Comparison of ENCODE assay signal across 8 cellular contexts in the genomic region with DNA sequence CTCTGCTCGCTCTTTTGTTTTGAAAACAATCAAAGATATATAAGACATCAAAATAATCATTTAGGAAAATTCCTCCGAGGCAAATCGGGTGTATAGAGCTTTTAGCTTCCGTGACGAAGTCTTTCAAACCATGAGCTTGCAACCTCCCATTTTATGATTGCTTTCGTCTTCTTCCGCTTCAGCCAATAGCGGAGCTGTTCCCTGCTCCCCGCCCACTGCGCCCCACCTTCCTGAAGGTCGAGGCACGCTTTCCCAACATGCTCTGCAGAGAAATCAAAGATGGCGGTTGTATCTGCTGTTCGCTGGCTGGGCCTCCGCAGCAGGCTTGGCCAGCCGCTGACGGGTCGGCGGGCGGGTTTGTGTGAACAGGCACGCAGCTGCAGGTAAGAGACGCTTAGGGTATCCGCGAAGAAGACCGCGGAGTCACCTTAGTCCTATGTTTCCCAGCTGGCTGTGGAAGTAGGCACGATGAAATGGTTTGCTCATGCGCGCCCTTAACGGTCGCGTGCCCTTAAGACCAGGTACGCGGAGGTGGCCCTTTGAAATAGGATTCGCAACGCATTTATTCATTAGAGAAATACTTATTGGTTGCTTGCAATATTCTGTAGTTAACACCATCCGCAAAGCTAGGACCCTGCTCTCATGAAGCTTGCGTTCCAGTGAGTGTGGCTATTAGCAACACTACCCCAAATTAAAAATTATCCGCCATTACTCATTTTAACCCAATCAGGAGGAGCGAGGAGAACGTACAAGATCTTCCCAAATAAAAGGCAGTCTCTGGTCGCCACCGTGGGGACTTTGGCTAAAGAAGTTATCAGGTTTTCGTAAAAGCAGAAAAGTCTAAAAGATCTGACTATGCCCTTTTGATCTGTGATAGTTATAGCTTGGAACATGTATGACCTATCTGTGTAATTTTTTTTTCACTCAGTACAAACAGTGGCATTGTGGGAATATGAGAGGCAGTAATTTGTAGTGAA. TPM values are rescaled to one million over a fixed set of nuclear protein-coding genes. Genes with fewer than 3 reads are reported as not detected.
DNase-seq lines count a peak whose midpoint lies in the region; ATAC-seq and TF ChIP-seq lines count a peak whose summit lies in the region.

PTCD3 (plus strand) TSS at position 267 of the 977 bp plus-strand sequence; CDS start at position 280, 13 bp downstream.

- peaks cover 92% of the 10 kb centered on the region for H3K79me2 ChIP-seq in GM23338 (replicated peaks; ENCODE audit: insufficient read depth)
- peaks cover 68% of the 10 kb centered on the region for H3K79me2 ChIP-seq in fibroblast of lung (ENCODE audit: control insufficient read depth, insufficient read depth, low read length)

- DNase-seq in Daoy (ENCODE audit: low read depth) (peak; percentile 96), GM23338 (ENCODE audit: low spot score) (peak; percentile 98), LNCaP clone FGC (ENCODE audit: low read depth) (peak; percentile 88), RWPE1 (ENCODE audit: low spot score) (peak; percentile 94), fibroblast of lung (ENCODE audit: low read depth in 2 of 2) (peak; percentile 96)
- peak in 8 of 9 donors; percentile 72 to 96 (median 94) for DNase-seq in naive thymus-derived CD4-positive, alpha-beta T cell
- peak; percentile 82 to 98 (median 92) for DNase-seq in stimulated activated naive CD4-positive, alpha-beta T cell (lab: John Stamatoyannopoulos, UW)

- CTCF ChIA-PET in RWPE1 (lab: Yijun Ruan, JAX), result interaction anchor here (0.5 to 0.7 kb wide), 3 partner anchors 35 to 381 kb away, joined by 3 to 5 read pairs (median 4); no protein-coding TSS in a partner anchor
- CTCF ChIA-PET in naive thymus-derived CD4-positive, alpha-beta T cell (lab: Charles Lee), result interaction anchor here (0.6 to 1.5 kb wide), 3 partner anchors 89 to 275 kb away, joined by 3 to 5 read pairs (median 3); partner anchors contain the start of genes IMMT and ST3GAL5

- H3K27me3 Mint-ChIP-seq in GM23338 (ENCODE audit: insufficient read depth, low read depth, poor library complexity), result no peaks in the 10 kb centered on the region
- no peaks in the 10 kb centered on the region for H3K27me3 Mint-ChIP-seq in activated T-helper 17 cell treated with anti-CD3 and anti-CD28 coated beads, Interleukin-2, amount 50 U/mL, for 72 hours
- no peaks in the 10 kb centered on the region for H3K27me3 Mint-ChIP-seq in naive thymus-derived CD4-positive, alpha-beta T cell

- H3K27ac ChIP-seq in GM23338 (ENCODE audit: low read depth) (peak within 1 kb of the TSS; percentile 76), RWPE1 (peak within 1 kb of the TSS; percentile 81), fibroblast of lung (ENCODE audit: insufficient read depth, low read length) (peak within 1 kb of the TSS; percentile 96)
- peak within 1 kb of the TSS; percentile 86 for H3K27ac ChIP-seq in naive thymus-derived CD4-positive, alpha-beta T cell (ENCODE audit: low read depth, low read length)

- TF ChIP-seq CTCF in GM23338 (conservative IDR thresholded peaks at IDR 0.05; ENCODE audit: low read depth in 2 of 2) (no peak), LNCaP clone FGC (IDR thresholded peaks at IDR 0.05; ENCODE audit: control insufficient read depth, extremely low read depth, insufficient read depth) (no peak), RWPE1 (conservative IDR thresholded peaks at IDR 0.05; ENCODE audit: low read depth) (no peak), fibroblast of lung (conservative IDR thresholded peaks at IDR 0.05 in 1 of 2, IDR thresholded peaks at IDR 0.05 in 1 of 2; ENCODE audit: low read depth in 1 of 2, low read length in 2 of 2) (no peak)

- peaks cover 19% of the 10 kb centered on the region; the same call in 1 of the 2 replicates for H3K36me3 ChIP-seq in GM23338 (ENCODE audit: insufficient read depth)
- H3K36me3 ChIP-seq in fibroblast of lung (ENCODE audit: control insufficient read depth, insufficient read depth, low read length), result peaks cover 9% of the 10 kb centered on the region
- H3K36me3 ChIP-seq in naive thymus-derived CD4-positive, alpha-beta T cell (ENCODE audit: control insufficient read depth in 2 of 3, insufficient read depth in 3 of 3, low read length in 3 of 3), result peaks cover 6 to 21% (median 11%) of the 10 kb centered on the region in 3 experiments

- peaks cover 14% of the 10 kb centered on the region for H3K4me1 ChIP-seq in GM23338 (ENCODE audit: insufficient read depth)
- no peaks in the 10 kb centered on the region for H3K4me1 ChIP-seq in fibroblast of lung (ENCODE audit: control insufficient read depth, extremely low read depth, insufficient read depth, low read length)
- H3K4me1 ChIP-seq in naive thymus-derived CD4-positive, alpha-beta T cell (ENCODE audit: control insufficient read depth in 2 of 2, insufficient read depth in 2 of 2, low read length in 2 of 2), result peaks cover 20 to 28% of the 10 kb centered on the region in 2 donors

- H3K4me3 ChIP-seq in GM23338 (peak within 1 kb of the TSS; percentile 89), LNCaP clone FGC (ENCODE audit: low read depth, low read length) (peak within 1 kb of the TSS; percentile 86), fibroblast of lung (replicated peaks in 1 of 4; ENCODE audit: control extremely low read depth in 1 of 4, insufficient read depth in 1 of 4, low read depth in 3 of 4, low read length in 4 of 4) (peak within 1 kb of the TSS; percentile 82 to 95 (median 92))
- H3K4me3 ChIP-seq in naive thymus-derived CD4-positive, alpha-beta T cell (ENCODE audit: low read length), result peak within 1 kb of the TSS; percentile 95

- H3K9me3 Mint-ChIP-seq in GM23338, result no peaks in the 10 kb centered on the region
- H3K9me3 Mint-ChIP-seq in activated T-helper 17 cell treated with anti-CD3 and anti-CD28 coated beads, Interleukin-2, amount 50 U/mL, for 72 hours, result no peaks in the 10 kb centered on the region
- peaks cover 0 to 3% (median 0%) of the 10 kb centered on the region in 11 donors for H3K9me3 Mint-ChIP-seq in naive thymus-derived CD4-positive, alpha-beta T cell

- peak; percentile 94 for ATAC-seq in GM23338
- ATAC-seq in activated T-helper 17 cell treated with anti-CD3 and anti-CD28 coated beads, Interleukin-2, amount 50 U/mL, for 72 hours (replicated peaks), result peak; percentile 94
- peak; percentile 96 for ATAC-seq in naive thymus-derived CD4-positive, alpha-beta T cell

- H2AFZ ChIP-seq in GM23338 (peak within 1 kb of the TSS; percentile 45; the same call in 1 of the 2 replicates), fibroblast of lung (ENCODE audit: low read length) (peak within 1 kb of the TSS; percentile 98)

- H3K36me3 Mint-ChIP-seq in GM23338 (ENCODE audit: low read depth), result peaks cover 69% of the 10 kb centered on the region
- peaks cover 96% of the 10 kb centered on the region for H3K36me3 Mint-ChIP-seq in activated T-helper 17 cell treated with anti-CD3 and anti-CD28 coated beads, Interleukin-2, amount 50 U/mL, for 72 hours (ENCODE audit: low read depth)
- H3K36me3 Mint-ChIP-seq in naive thymus-derived CD4-positive, alpha-beta T cell, result peaks cover 4 to 36% (median 26%) of the 10 kb centered on the region in 5 donors

- H4K20me1 ChIP-seq in GM23338 (replicated peaks; ENCODE audit: insufficient read depth), result peaks cover 39% of the 10 kb centered on the region
- H4K20me1 ChIP-seq in fibroblast of lung (ENCODE audit: control insufficient read depth, extremely low read depth, insufficient read depth, low read length), result no peaks in the 10 kb centered on the region

- peak within 1 kb of the TSS; percentile 95 for H3K4me3 Mint-ChIP-seq in GM23338
- H3K4me3 Mint-ChIP-seq in activated T-helper 17 cell treated with anti-CD3 and anti-CD28 coated beads, Interleukin-2, amount 50 U/mL, for 72 hours, result peak within 1 kb of the TSS; percentile 90
- peak within 1 kb of the TSS; percentile 90 to 97 (median 92) for H3K4me3 Mint-ChIP-seq in naive thymus-derived CD4-positive, alpha-beta T cell

- intact Hi-C loops in naive thymus-derived CD4-positive, alpha-beta T cell (cut with micrococcal nuclease), result loop anchor here (1.0 to 10.0 kb wide), 17 partner anchors 67 to 752 kb away; partner anchors contain the start of genes ELMOD3 (in 2 of the 2), IMMT (in 2 of the 2), KDM3A (in 2 of the 2) and MRPL35 (in 2 of the 2)

- no peaks in the 10 kb centered on the region for H3K9me3 ChIP-seq in fibroblast of lung (ENCODE audit: control insufficient read depth, insufficient read depth, low read depth, low read length)
- H3K9me3 ChIP-seq in naive thymus-derived CD4-positive, alpha-beta T cell (ENCODE audit: control insufficient read depth in 2 of 3, low read length in 3 of 3), result no peaks in the 10 kb centered on the region

- H3K9me2 ChIP-seq in GM23338 (ENCODE audit: insufficient read depth), result no peaks in the 10 kb centered on the region

- POLR2A ChIA-PET in RWPE1 (lab: Yijun Ruan, JAX; ENCODE audit: low non-redundant PET), result no interaction called here
- POLR2A ChIA-PET in naive thymus-derived CD4-positive, alpha-beta T cell (lab: Charles Lee), result interaction anchor here (0.5 to 2.3 kb wide), 27 partner anchors 8 to 1375 kb away, joined by 3 to 17 read pairs (median 4); partner anchors contain the start of genes IMMT, KDM3A, MRPL35 and ST3GAL5

- H3K27ac Mint-ChIP-seq in GM23338, result peak within 1 kb of the TSS; percentile 100
- H3K27ac Mint-ChIP-seq in activated T-helper 17 cell treated with anti-CD3 and anti-CD28 coated beads, Interleukin-2, amount 50 U/mL, for 72 hours, result peak within 1 kb of the TSS; percentile 99
- peak within 1 kb of the TSS; percentile 95 to 100 (median 99) for H3K27ac Mint-ChIP-seq in naive thymus-derived CD4-positive, alpha-beta T cell

- H3K27me3 ChIP-seq in GM23338 (ENCODE audit: insufficient read depth), result no peaks in the 10 kb centered on the region
- H3K27me3 ChIP-seq in fibroblast of lung (ENCODE audit: control insufficient read depth, insufficient read depth, low read length), result no peaks in the 10 kb centered on the region
- no peaks in the 10 kb centered on the region for H3K27me3 ChIP-seq in naive thymus-derived CD4-positive, alpha-beta T cell (ENCODE audit: control insufficient read depth in 2 of 2, insufficient read depth in 2 of 2, low read length in 2 of 2)

- H3K4me2 ChIP-seq in GM23338 (peak within 1 kb of the TSS; percentile 94), fibroblast of lung (ENCODE audit: extremely low read depth, insufficient read depth, low read length) (peak within 1 kb of the TSS; percentile 95)

- peaks cover 20% of the 10 kb centered on the region for H3K4me1 Mint-ChIP-seq in GM23338
- H3K4me1 Mint-ChIP-seq in activated T-helper 17 cell treated with anti-CD3 and anti-CD28 coated beads, Interleukin-2, amount 50 U/mL, for 72 hours, result peaks cover 51% of the 10 kb centered on the region
- H3K4me1 Mint-ChIP-seq in naive thymus-derived CD4-positive, alpha-beta T cell, result peaks cover 39 to 90% (median 82%) of the 10 kb centered on the region in 7 donors

- peak within 1 kb of the TSS; percentile 79 for H3K9ac ChIP-seq in fibroblast of lung (ENCODE audit: insufficient read depth, low read length)

- H3F3A ChIP-seq in GM23338 (replicated peaks; ENCODE audit: low read depth), result no peaks in the 10 kb centered on the region

RNA-seq across cellular contexts. Expression of gene PTCD3, which starts in this region (rescaled TPM):
- 65.7 and 67.6 TPM in 2 replicates for total RNA-seq in Daoy (2014; rRNA removed; shearing (Covaris generic))
- 147 and 223 TPM in 2 replicates for total RNA-seq in GM23338 (2014; rRNA removed; shearing (Covaris generic))
- 87.6 and 140 TPM in 2 replicates for polyA plus RNA-seq in GM23338 (2016; fragmentation: Nextera tagmentation; extraction: Ambion mirVana)
- 100 to 1,000 TPM; 165 to 170 TPM for total RNA-seq in activated T-helper 17 cell treated with anti-CD3 and anti-CD28 coated beads, Interleukin-2, amount 50 U/mL, for 72 hours
- total RNA-seq in fibroblast of lung, result 66.9 and 68.1 TPM in 2 replicates
- polyA plus RNA-seq in fibroblast of lung, result 58.6 and 59.3 TPM in 2 replicates
- 28.4 and 30.5 TPM in 2 replicates for polyA plus RNA-seq in fibroblast of lung (2012)
- 7.1 and 21.4 TPM in 2 replicates for polyA minus RNA-seq in fibroblast of lung (ENCODE audit: low replicate concordance)
- total RNA-seq in naive thymus-derived CD4-positive, alpha-beta T cell, result 100 to 1,000 TPM; 109 to 207 (median 163) TPM
- 10 to 100 TPM; 47.5 to 49.5 TPM for polyA plus RNA-seq in naive thymus-derived CD4-positive, alpha-beta T cell

Comparison
In these comparisons a context has a peak if more than half of its experiments do, and no peak if none do; other contexts are left out.
1. Peak in every context shown above with its lines: DNase-seq, ATAC-seq, H3K4me3 ChIP-seq and H3K27ac ChIP-seq.